Comparison of ENCODE assay signal across 37 cellular contexts in the genomic region with DNA sequence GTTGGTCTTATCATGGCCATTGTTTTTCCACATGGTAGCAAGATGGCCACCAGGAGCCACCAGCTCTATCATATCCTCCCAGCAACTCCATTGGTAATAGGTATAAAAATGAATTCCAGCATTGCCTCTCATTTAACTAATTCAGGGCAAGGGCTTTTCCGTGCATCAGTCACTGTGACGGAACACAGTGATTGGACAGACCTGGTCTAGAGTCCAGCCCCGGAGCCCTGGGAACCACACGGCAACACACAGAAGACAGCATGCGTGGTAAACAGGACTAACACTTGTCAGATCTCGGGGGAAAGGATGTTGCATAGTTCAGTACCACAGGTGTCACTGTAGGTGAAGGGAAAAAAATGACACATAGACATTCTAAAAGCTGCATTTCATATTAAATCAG.
DNase-seq lines count a peak whose midpoint lies in the region; FAIRE-seq and TF ChIP-seq lines count a peak whose summit lies in the region.
"Had no signal": no experiment of that assay in that cellular context is flagged by ENCODE, and none has a peak within 500 bp of the region (broad histone marks: within the 10 kb centered on the region; RNA-seq: fewer than 3 reads in every experiment).

No MANE protein-coding gene starts in this region.

- intact Hi-C loops in esophagus muscularis mucosa (cut with DNase I) = no loop called here

- WGBS in esophagus muscularis mucosa = 78% methylated on average over 6 of the region's 6 CpGs

- H3K27ac ChIP-seq in esophagus muscularis mucosa (replicated peaks in 1 of 4) = no peak overlapping the region
- H3K27ac ChIP-seq: 22Rv1; A549; BLaER1; BLaER1 treated with 17β-estradiol and CSF1 and Interleukin-3, amounts not matched to agents 10 nM and 100 nM; C4-2B had no signal

- peak; percentile 2 for DNase-seq in NCI-H748 (lab: John Stamatoyannopoulos, UW; ENCODE audit: unreplicated experiment)
- no peak for DNase-seq in NCI-H748 treated with DMSO at 0.1 percent for 48 hours (lab: John Stamatoyannopoulos, UW)
- DNase-seq in bronchial epithelial cell (ENCODE audit: low read depth) = no peak
- peak; percentile 70 for DNase-seq in esophagus muscularis mucosa (ENCODE audit: extremely low spot score)
- peak; percentile 56 for DNase-seq in osteocyte (ENCODE audit: extremely low spot score, unreplicated experiment)
- DNase-seq in NCI-H774 (lab: John Stamatoyannopoulos, UW) = no peak
- no peak for DNase-seq in hippocampal formation (lab: John Stamatoyannopoulos, UW)
- DNase-seq in NCI-H446 (lab: John Stamatoyannopoulos, UW) = no peak
- DNase-seq: 8988T; ACHN; AML-193; BE2C; C1 segment of cervical spinal cord; Caco-2; Calu3; CD4-positive, alpha-beta memory T cell; CD4-positive, alpha-beta T cell; CD4-positive, CD25-positive, alpha-beta regulatory T cell; CD8-positive, alpha-beta memory T cell; CD8-positive, alpha-beta T cell; COR-L47; DMS 273 treated with DMSO at 0.1 percent for 48 hours; DMS153; DMS53; DMS79; DMS79 treated with DMSO at 0.1 percent for 48 hours; DND-41; EL had no signal

- no peak for TF ChIP-seq POLR2A in esophagus muscularis mucosa (IDR thresholded peaks at IDR 0.05; ENCODE audit: low read depth)

- no peak overlapping the region for H3K27ac Mint-ChIP-seq in osteocyte (ENCODE audit: unreplicated experiment)
- H3K27ac Mint-ChIP-seq: B cell; CD14-positive monocyte; CD4-positive, alpha-beta memory T cell; CD4-positive, alpha-beta T cell; CD4-positive, CD25-positive, alpha-beta regulatory T cell; CD8-positive, alpha-beta memory T cell; CD8-positive, alpha-beta T cell had no signal

- no peak overlapping the region for H3K4me3 ChIP-seq in bronchial epithelial cell (ENCODE audit: low read depth, low read length)
- H3K4me3 ChIP-seq in esophagus muscularis mucosa = no peak overlapping the region
- H3K4me3 ChIP-seq: A549; BLaER1; BLaER1 treated with 17β-estradiol and CSF1 and Interleukin-3, amounts not matched to agents 10 nM and 100 nM had no signal

- TF ChIP-seq CTCF in bronchial epithelial cell (IDR thresholded peaks at IDR 0.05; ENCODE audit: insufficient read depth, low read length, severe bottlenecking) (no peak), esophagus muscularis mucosa (IDR thresholded peaks at IDR 0.05) (no peak), osteocyte (IDR thresholded peaks at IDR 0.05) (no peak)

- no peaks in the 10 kb centered on the region for H3K4me1 ChIP-seq in esophagus muscularis mucosa
- H3K4me1 ChIP-seq: A549; BE2C; BLaER1; BLaER1 treated with 17β-estradiol and CSF1 and Interleukin-3, amounts not matched to agents 10 nM and 100 nM; Caco-2 had no signal

- H3K9me3 ChIP-seq in esophagus muscularis mucosa = no peaks in the 10 kb centered on the region
- H3K9me3 ChIP-seq: A549; BE2C; BLaER1; BLaER1 treated with 17β-estradiol and CSF1 and Interleukin-3, amounts not matched to agents 10 nM and 100 nM; Caco-2 had no signal

- no peaks in the 10 kb centered on the region for H3K36me3 ChIP-seq in bronchial epithelial cell (ENCODE audit: control insufficient read depth, insufficient read depth, low read length)
- no peaks in the 10 kb centered on the region for H3K36me3 ChIP-seq in esophagus muscularis mucosa
- H3K36me3 ChIP-seq: BE2C; BLaER1; BLaER1 treated with 17β-estradiol and CSF1 and Interleukin-3, amounts not matched to agents 10 nM and 100 nM had no signal

- H3K27me3 ChIP-seq in bronchial epithelial cell (ENCODE audit: control insufficient read depth, insufficient read depth, low read length) (no peaks in the 10 kb centered on the region), esophagus muscularis mucosa (no peaks in the 10 kb centered on the region)
- H3K27me3 ChIP-seq: BE2C; BLaER1; BLaER1 treated with 17β-estradiol and CSF1 and Interleukin-3, amounts not matched to agents 10 nM and 100 nM had no signal

- peak; percentile 47 for FAIRE-seq in bronchial epithelial cell (lab: Jason Lieb, UNC)
- FAIRE-seq: A204.1, A549, D721Med had no signal

- H3K9me3 Mint-ChIP-seq in osteocyte (ENCODE audit: unreplicated experiment) = peaks cover 33% of the 10 kb centered on the region
- H3K9me3 Mint-ChIP-seq: CD14-positive monocyte; CD8-positive, alpha-beta T cell had no signal

- no peaks in the 10 kb centered on the region for H3K27me3 Mint-ChIP-seq in osteocyte (ENCODE audit: unreplicated experiment)
- H3K27me3 Mint-ChIP-seq: B cell; CD4-positive, alpha-beta memory T cell; CD4-positive, alpha-beta T cell; CD4-positive, CD25-positive, alpha-beta regulatory T cell; CD8-positive, alpha-beta memory T cell had no signal

- TF ChIP-seq EP300 in esophagus muscularis mucosa (IDR thresholded peaks at IDR 0.05) = no peak

- no peaks in the 10 kb centered on the region for H3K4me1 Mint-ChIP-seq in osteocyte (ENCODE audit: unreplicated experiment)
- H3K4me1 Mint-ChIP-seq: B cell; CD14-positive monocyte; CD4-positive, alpha-beta memory T cell; CD4-positive, CD25-positive, alpha-beta regulatory T cell; CD8-positive, alpha-beta memory T cell had no signal

- H3K4me3 Mint-ChIP-seq in osteocyte (ENCODE audit: unreplicated experiment) = no peak overlapping the region
- H3K4me3 Mint-ChIP-seq: B cell; CD14-positive monocyte; CD4-positive, alpha-beta memory T cell; CD4-positive, alpha-beta T cell; CD4-positive, CD25-positive, alpha-beta regulatory T cell; CD8-positive, alpha-beta memory T cell; CD8-positive, alpha-beta T cell had no signal

- no peaks in the 10 kb centered on the region for H3K36me3 Mint-ChIP-seq in osteocyte (ENCODE audit: unreplicated experiment)
- H3K36me3 Mint-ChIP-seq: CD14-positive monocyte; CD4-positive, alpha-beta memory T cell; CD4-positive, CD25-positive, alpha-beta regulatory T cell; CD8-positive, alpha-beta memory T cell; CD8-positive, alpha-beta T cell had no signal

Comparison
In these comparisons a context has a peak if more than half of its experiments do, and no peak if none do; other contexts are left out.
1. DNase-seq: peak in NCI-H748 (single experiment), esophagus muscularis mucosa (single experiment) and osteocyte (single experiment); none in NCI-H748 treated with DMSO at 0.1 percent for 48 hours (single experiment), bronchial epithelial cell (single experiment), NCI-H774 (single experiment), hippocampal formation (0 of 2) and NCI-H446 (0 of 2).